Comparison of ENCODE assay signal across 8 cellular contexts in genomic region chr14:73569185-73569957, GRCh38. TPM values are rescaled to one million over a fixed set of nuclear protein-coding genes. Genes with fewer than 3 reads are reported as not detected.
A peak's percentile ranks its signal among the peaks of the same experiment; 100 is the strongest.
DNase-seq lines count a peak whose midpoint lies in the region; ATAC-seq, FAIRE-seq and TF ChIP-seq lines count a peak whose summit lies in the region.
"Not testable (repeated sequence)": the region's sequence is repeated elsewhere in the genome, so short reads cannot be mapped to it uniquely, and the experiment has no call there.

TSS of gene ACOT2 (plus strand) at chr14:73569213. CDS start at chr14:73569241, 28 bp downstream.

- not testable (repeated sequence) for H3K9me3 ChIP-seq in cardiac muscle cell (ENCODE audit: low read depth); pancreas; testis

- FAIRE-seq in pancreas (lab: Jason Lieb, UNC): not testable (repeated sequence)

- H3K4me3 ChIP-seq in cardiac muscle cell (peak within 1 kb of the TSS; percentile 18), pancreas (peak within 1 kb of the TSS; percentile 33 to 63 (median 53)), testis (peak within 1 kb of the TSS; percentile 64 to 66)

- DNase-seq in GM04503 (ENCODE audit: low read depth) (peak; percentile 81), NCI-H1436 treated with DMSO at 0.1 percent for 48 hours (lab: John Stamatoyannopoulos, UW) (peak; percentile 30), cardiac muscle cell (ENCODE audit: low read depth in 1 of 2, low spot score in 1 of 2) (peak; percentile 85 to 97), pancreas (peak; percentile 65 to 81 (median 74)), testis (peak; percentile 73)

- not testable (repeated sequence) for TF ChIP-seq POLR2A in testis (IDR thresholded peaks at IDR 0.05)

- intact Hi-C loops in T-helper 1 cell treated with Interleukin-12 subunit alpha and Interleukin-12 subunit beta and Interleukin-4 antibody, amounts not matched to agents 30 ng/mL and 1 ng/mL, for 36 hours (cut with micrococcal nuclease): loop anchor here (1.0 to 2.0 kb wide), 4 partner anchors 23 to 381 kb away; partner anchors contain the start of genes ACOT6, COQ6 and FAM161B
- intact Hi-C loops in pancreas (cut with DNase I); testis (cut with DNase I; ENCODE audit: low total_unique reads): not testable (repeated sequence)

- H3K36me3 ChIP-seq in cardiac muscle cell; pancreas; testis (ENCODE audit: low read depth, missing control alignments): not testable (repeated sequence)

- peak; percentile 55 for ATAC-seq in HG02610 (IDR thresholded peaks at IDR 0.05; ENCODE audit: unreplicated experiment)
- ATAC-seq in pancreas: peak; percentile 80 to 87 (median 82)

- peak; percentile 22 for TF ChIP-seq CTCF in cardiac muscle cell (IDR thresholded peaks at IDR 0.05; ENCODE audit: low read depth, low read length)
- TF ChIP-seq CTCF in pancreas (IDR thresholded peaks at IDR 0.05); testis (IDR thresholded peaks at IDR 0.05): not testable (repeated sequence)

- H3K27ac ChIP-seq in adipose tissue (ENCODE audit: low read depth, low read length): peak within 1 kb of the TSS; percentile 15
- H3K27ac ChIP-seq in cardiac muscle cell: peak within 1 kb of the TSS; percentile 89
- peak within 1 kb of the TSS; percentile 38 to 89 (median 88) for H3K27ac ChIP-seq in pancreas
- peak within 1 kb of the TSS; percentile 70 to 82 for H3K27ac ChIP-seq in testis

- H3K4me1 ChIP-seq in cardiac muscle cell (ENCODE audit: low read depth); testis: not testable (repeated sequence)
- peaks cover 0 to 18% (median 0%) of the 10 kb centered on the region in 3 donors for H3K4me1 ChIP-seq in pancreas

- WGBS in adipose tissue, 3 donors: 0 to 1% (median 0%) methylated on average over 57 to 75 of the region's 82 CpGs
- WGBS in pancreas, 2 donors: 0% methylated on average over 34 to 82 of the region's 82 CpGs
- WGBS in testis, 2 donors: 0 to 2% methylated on average over 8 to 10 of the region's 82 CpGs

- not testable (repeated sequence) for H3K27me3 ChIP-seq in cardiac muscle cell, pancreas, testis

RNA-seq across cellular contexts. Expression of gene ACOT2, which starts in this region (rescaled TPM):
- 10.6 and 11.7 TPM in 2 replicates for total RNA-seq in T-helper 1 cell treated with Interleukin-12 subunit alpha and Interleukin-12 subunit beta and Interleukin-4 antibody, amounts not matched to agents 30 ng/mL and 1 ng/mL, for 36 hours
- 100 to 1,000 TPM in 1 of 3 donors, 10 to 100 TPM in 2; 26.7 to 277 (median 56.7) TPM for polyA plus RNA-seq in adipose tissue
- total RNA-seq in cardiac muscle cell: 84.0 and 92.4 TPM in 2 replicates
- polyA plus RNA-seq in cardiac muscle cell: 67.1 and 84.3 TPM in 2 replicates
- total RNA-seq in pancreas: 10 to 100 TPM in 3 of 6 donors, 1 to 10 TPM in 3; 4.4 to 11.6 (median 9.3) TPM
- 10 to 100 TPM in 1 of 2 donors, 1 to 10 TPM in 1; 9.3 to 12.8 TPM for polyA plus RNA-seq in pancreas
- total RNA-seq in testis: 10 to 100 TPM; 34.8 to 74.6 TPM
- 26.0 TPM for polyA plus RNA-seq in testis (ENCODE audit: insufficient read depth, low read depth, low replicate concordance)

Comparison
In these comparisons a context has a peak if more than half of its experiments do, and no peak if none do; other contexts are left out.
1. Peak in every context shown above with its lines: DNase-seq, ATAC-seq, H3K4me3 ChIP-seq and H3K27ac ChIP-seq.
2. DNase-seq: peak in every context shown above with its lines; median percentile 91 in cardiac muscle cell; 81 in GM04503; 74 in pancreas; 73 in testis; 30 in NCI-H1436 treated with DMSO at 0.1 percent for 48 hours.
3. H3K27ac ChIP-seq: peak in every context shown above with its lines; median percentile 89 in cardiac muscle cell; 88 in pancreas; 76 in testis; 15 in adipose tissue.